ENCODE assay signal across 20 cellular contexts in genomic region chr3:193029800-193030199, GRCh38.
A peak's percentile ranks its signal among the peaks of the same experiment; 100 is the strongest.
DNase-seq lines count a peak whose midpoint lies in the region; ATAC-seq and TF ChIP-seq lines count a peak whose summit lies in the region.
"Had no signal": no experiment of that assay in that cellular context is flagged by ENCODE, and none has a peak within 500 bp of the region (broad histone marks: within the 10 kb centered on the region; RNA-seq: fewer than 3 reads in every experiment).

No MANE protein-coding gene starts in this region.

- H3K27ac Mint-ChIP-seq in progenitor cell of endocrine pancreas = no peak overlapping the region
- H3K27ac Mint-ChIP-seq: activated CD4-positive, alpha-beta T cell treated with anti-CD3 and anti-CD28 coated beads for 36 hours; activated naive CD4-positive, alpha-beta T cell treated with anti-CD3 and anti-CD28 coated beads, Interleukin-2, amount 50 U/mL, for 72 hours; activated T-helper 1 cell treated with anti-CD3 and anti-CD28 coated beads, Interleukin-12 subunit alpha, Interleukin-12 subunit beta, Interleukin-2, Interleukin-4 antibody, amounts not matched to agents 30 ng/mL and 10 ng/mL and 1 ng/mL, durations not matched to agents 14 hours and 24 hours and 36 hours; stimulated activated memory B cell treated with anti-CD40 and anti-IgM and Interleukin-4, amounts not matched to agents 10 μg/mL and 1 μg/mL and 100 μg/mL, for 72 hours; T-cell had no signal

- no peaks in the 10 kb centered on the region for H3K27me3 Mint-ChIP-seq in activated T-cell treated with anti-CD3 and anti-CD28 coated beads, Interleukin-2, amount 50 U/mL, for 4 hours (ENCODE audit: low read depth)
- H3K27me3 Mint-ChIP-seq in progenitor cell of endocrine pancreas = peaks cover 12% of the 10 kb centered on the region
- H3K27me3 Mint-ChIP-seq: T-cell had no signal

- no peak overlapping the region for H3K4me3 Mint-ChIP-seq in activated T-cell treated with anti-CD3 and anti-CD28 coated beads, Interleukin-2, amount 50 U/mL, for 4 hours
- H3K4me3 Mint-ChIP-seq in progenitor cell of endocrine pancreas (ENCODE audit: low read depth) = no peak overlapping the region
- H3K4me3 Mint-ChIP-seq: activated CD4-positive, alpha-beta T cell treated with anti-CD3 and anti-CD28 coated beads for 36 hours; activated T-helper 1 cell treated with anti-CD3 and anti-CD28 coated beads, Interleukin-12 subunit alpha, Interleukin-12 subunit beta, Interleukin-2, Interleukin-4 antibody, amounts not matched to agents 30 ng/mL and 10 ng/mL and 1 ng/mL, durations not matched to agents 14 hours and 24 hours and 36 hours; nephron progenitor cell; stimulated activated memory B cell treated with anti-CD40 and anti-IgM and Interleukin-4, amounts not matched to agents 10 μg/mL and 1 μg/mL and 100 μg/mL, for 72 hours; T-cell had no signal

- H3K27ac ChIP-seq in left lung = no peak overlapping the region
- H3K27ac ChIP-seq: body of pancreas, testis, vagina had no signal

- peaks cover 9 to 22% of the 10 kb centered on the region in 2 donors for H3K27me3 ChIP-seq in left lung
- H3K27me3 ChIP-seq: body of pancreas, testis, vagina had no signal

- DNase-seq in NCI-H1092 treated with DMSO at 0.1 percent for 48 hours (lab: John Stamatoyannopoulos, UW) (peak; percentile 60), NCI-H1092 (lab: John Stamatoyannopoulos, UW) (no peak), NCI-H1417 (lab: John Stamatoyannopoulos, UW) (peak in 2 of 3 experiments; percentile 43 to 54), NOMO-1 treated with DMSO at 0.1 percent for 48 hours (lab: John Stamatoyannopoulos, UW; ENCODE audit: unreplicated experiment) (peak; percentile 55), left lung (no peak), progenitor cell of endocrine pancreas (ENCODE audit: low spot score, unreplicated experiment) (no peak)
- DNase-seq in activated T-cell treated with anti-CD3 and anti-CD28 coated beads, Interleukin-2, amount 50 U/mL, for 4 hours = no peak
- DNase-seq: 8988T; activated CD4-positive, alpha-beta T cell treated with anti-CD3 and anti-CD28 coated beads for 36 hours; body of pancreas; midbrain; NCI-H446 treated with DMSO at 0.1 percent for 48 hours; nephron progenitor cell; T-cell; testis had no signal

- no peak overlapping the region for H3K4me3 ChIP-seq in left lung
- H3K4me3 ChIP-seq: body of pancreas, testis, vagina had no signal

- H3K4me1 ChIP-seq in left lung = peaks cover 0 to 2% of the 10 kb centered on the region in 2 donors
- H3K4me1 ChIP-seq: body of pancreas, testis, vagina had no signal

- H3K9me3 Mint-ChIP-seq in activated T-cell treated with anti-CD3 and anti-CD28 coated beads, Interleukin-2, amount 50 U/mL, for 4 hours = no peaks in the 10 kb centered on the region
- no peaks in the 10 kb centered on the region for H3K9me3 Mint-ChIP-seq in progenitor cell of endocrine pancreas (ENCODE audit: low read depth)
- H3K9me3 Mint-ChIP-seq: activated naive CD4-positive, alpha-beta T cell treated with anti-CD3 and anti-CD28 coated beads, Interleukin-2, amount 50 U/mL, for 72 hours; activated T-helper 1 cell treated with anti-CD3 and anti-CD28 coated beads, Interleukin-12 subunit alpha, Interleukin-12 subunit beta, Interleukin-2, Interleukin-4 antibody, amounts not matched to agents 30 ng/mL and 10 ng/mL and 1 ng/mL, durations not matched to agents 14 hours and 24 hours and 36 hours; nephron progenitor cell; stimulated activated memory B cell treated with anti-CD40 and anti-IgM and Interleukin-4, amounts not matched to agents 10 μg/mL and 1 μg/mL and 100 μg/mL, for 72 hours; T-cell had no signal

- H3K4me1 Mint-ChIP-seq in activated T-cell treated with anti-CD3 and anti-CD28 coated beads, Interleukin-2, amount 50 U/mL, for 4 hours (ENCODE audit: low read depth) = peaks cover 9% of the 10 kb centered on the region
- peaks cover 4% of the 10 kb centered on the region for H3K4me1 Mint-ChIP-seq in progenitor cell of endocrine pancreas (ENCODE audit: low read depth)
- H3K4me1 Mint-ChIP-seq: stimulated activated memory B cell treated with anti-CD40 and anti-IgM and Interleukin-4, amounts not matched to agents 10 μg/mL and 1 μg/mL and 100 μg/mL, for 72 hours had no signal

- H3K9me3 ChIP-seq in left lung = no peaks in the 10 kb centered on the region
- H3K9me3 ChIP-seq: body of pancreas, testis, vagina had no signal

- intact Hi-C loops in left lung (cut with DNase I) = no loop called here

- TF ChIP-seq CTCF in left lung (IDR thresholded peaks at IDR 0.05) (no peak), progenitor cell of endocrine pancreas (IDR thresholded peaks at IDR 0.05; ENCODE audit: unreplicated experiment) (no peak)

- H3K36me3 Mint-ChIP-seq in activated T-cell treated with anti-CD3 and anti-CD28 coated beads, Interleukin-2, amount 50 U/mL, for 4 hours (ENCODE audit: insufficient read depth) = no peaks in the 10 kb centered on the region
- H3K36me3 Mint-ChIP-seq in progenitor cell of endocrine pancreas (ENCODE audit: insufficient read depth) = no peaks in the 10 kb centered on the region
- H3K36me3 Mint-ChIP-seq: activated naive CD4-positive, alpha-beta T cell treated with anti-CD3 and anti-CD28 coated beads, Interleukin-2, amount 50 U/mL, for 72 hours; stimulated activated memory B cell treated with anti-CD40 and anti-IgM and Interleukin-4, amounts not matched to agents 10 μg/mL and 1 μg/mL and 100 μg/mL, for 72 hours; T-cell had no signal

- H3K36me3 ChIP-seq in left lung = no peaks in the 10 kb centered on the region
- H3K36me3 ChIP-seq: vagina had no signal

- peak; percentile 86 for ATAC-seq in left lung
- ATAC-seq in activated T-cell treated with anti-CD3 and anti-CD28 coated beads, Interleukin-2, amount 50 U/mL, for 4 hours = no peak
- ATAC-seq in HG03378 (IDR thresholded peaks at IDR 0.05; ENCODE audit: unreplicated experiment) = no peak
- ATAC-seq: activated CD4-positive, alpha-beta T cell treated with anti-CD3 and anti-CD28 coated beads for 36 hours; activated naive CD4-positive, alpha-beta T cell treated with anti-CD3 and anti-CD28 coated beads, Interleukin-2, amount 50 U/mL, for 72 hours; body of pancreas; stimulated activated memory B cell treated with anti-CD40 and anti-IgM and Interleukin-4, amounts not matched to agents 10 μg/mL and 1 μg/mL and 100 μg/mL, for 72 hours; T-cell had no signal

Comparison
In these comparisons a context has a peak if more than half of its experiments do, and no peak if none do; other contexts are left out.
1. DNase-seq: peak in NCI-H1092 treated with DMSO at 0.1 percent for 48 hours (single experiment), NCI-H1417 (2 of 3) and NOMO-1 treated with DMSO at 0.1 percent for 48 hours (single experiment); none in NCI-H1092 (single experiment), left lung (0 of 2), activated T-cell treated with anti-CD3 and anti-CD28 coated beads, Interleukin-2, amount 50 U/mL, for 4 hours (single experiment) and progenitor cell of endocrine pancreas (single experiment).